ENCODE assay signal across 25 cellular contexts in genomic region chr7:148809856-148810255, GRCh38.
DNase-seq lines count a peak whose midpoint lies in the region; ATAC-seq lines count a peak whose summit lies in the region.
"Had no signal": no experiment of that assay in that cellular context is flagged by ENCODE, and none has a peak within 500 bp of the region (broad histone marks: within the 10 kb centered on the region; RNA-seq: fewer than 3 reads in every experiment).

No MANE protein-coding gene starts in this region.

- H3K4me1 Mint-ChIP-seq in activated T-cell treated with anti-CD3 and anti-CD28 coated beads, Interleukin-2, amount 50 U/mL, for 72 hours (ENCODE audit: low read depth): peaks cover 7% of the 10 kb centered on the region
- H3K4me1 Mint-ChIP-seq in T-helper 17 cell: peaks cover 8% of the 10 kb centered on the region
- peaks cover 6% of the 10 kb centered on the region for H3K4me1 Mint-ChIP-seq in stimulated activated effector memory CD8-positive, alpha-beta T cell treated with anti-CD3 and anti-CD28 coated beads, Interleukin-12 subunit alpha, Interleukin-12 subunit beta, amount 100 ng/mL, for 72 hours
- H3K4me1 Mint-ChIP-seq: activated naive CD8-positive, alpha-beta T cell treated with anti-CD3 and anti-CD28 coated beads, Interleukin-2, amount 10 ng/mL, durations not matched to agents 7 days and 5 days; naive thymus-derived CD8-positive, alpha-beta T cell had no signal

- no peaks in the 10 kb centered on the region for H3K9me3 Mint-ChIP-seq in activated T-cell treated with anti-CD3 and anti-CD28 coated beads, Interleukin-2, amount 50 U/mL, for 72 hours
- H3K9me3 Mint-ChIP-seq in stimulated activated effector memory CD8-positive, alpha-beta T cell treated with anti-CD3 and anti-CD28 coated beads, Interleukin-12 subunit alpha, Interleukin-12 subunit beta, amount 100 ng/mL, for 72 hours: no peaks in the 10 kb centered on the region
- H3K9me3 Mint-ChIP-seq: activated naive CD8-positive, alpha-beta T cell treated with anti-CD3 and anti-CD28 coated beads, Interleukin-2, amount 10 ng/mL, durations not matched to agents 7 days and 5 days; CD4-positive, alpha-beta T cell; HFFc6; naive thymus-derived CD8-positive, alpha-beta T cell had no signal

- peaks cover 18 to 37% of the 10 kb centered on the region in 2 donors for H3K36me3 Mint-ChIP-seq in activated T-cell treated with anti-CD3 and anti-CD28 coated beads, Interleukin-2, amount 50 U/mL, for 72 hours (ENCODE audit: insufficient read depth in 2 of 2)
- H3K36me3 Mint-ChIP-seq in T-helper 17 cell (ENCODE audit: low read depth): no peaks in the 10 kb centered on the region
- H3K36me3 Mint-ChIP-seq in stimulated activated effector memory CD8-positive, alpha-beta T cell treated with anti-CD3 and anti-CD28 coated beads, Interleukin-12 subunit alpha, Interleukin-12 subunit beta, amount 100 ng/mL, for 72 hours: peaks cover 100% of the 10 kb centered on the region

- no peaks in the 10 kb centered on the region for H3K9me3 ChIP-seq in T-helper 17 cell (ENCODE audit: control insufficient read depth, low read length, poor library complexity, severe bottlenecking)
- H3K9me3 ChIP-seq: psoas muscle, SK-N-SH, vagina had no signal

- intact Hi-C loops in posterior vena cava (cut with DNase I): no loop called here

- H3K27ac Mint-ChIP-seq in activated T-cell treated with anti-CD3 and anti-CD28 coated beads, Interleukin-2, amount 50 U/mL, for 72 hours: peak overlapping the region; percentile 36
- peak overlapping the region; percentile 79 for H3K27ac Mint-ChIP-seq in T-helper 17 cell
- peak overlapping the region; percentile 78 for H3K27ac Mint-ChIP-seq in stimulated activated effector memory CD8-positive, alpha-beta T cell treated with anti-CD3 and anti-CD28 coated beads, Interleukin-12 subunit alpha, Interleukin-12 subunit beta, amount 100 ng/mL, for 72 hours
- H3K27ac Mint-ChIP-seq: CD4-positive, alpha-beta T cell; HFFc6 had no signal

- no peaks in the 10 kb centered on the region for H3K27me3 Mint-ChIP-seq in activated T-cell treated with anti-CD3 and anti-CD28 coated beads, Interleukin-2, amount 50 U/mL, for 72 hours (ENCODE audit: low read depth)
- no peaks in the 10 kb centered on the region for H3K27me3 Mint-ChIP-seq in T-helper 17 cell
- H3K27me3 Mint-ChIP-seq: activated naive CD8-positive, alpha-beta T cell treated with anti-CD3 and anti-CD28 coated beads, Interleukin-2, amount 10 ng/mL, durations not matched to agents 7 days and 5 days; CD4-positive, alpha-beta T cell; naive thymus-derived CD8-positive, alpha-beta T cell had no signal

- no peak for DNase-seq in activated T-cell treated with anti-CD3 and anti-CD28 coated beads, Interleukin-2, amount 50 U/mL, for 72 hours
- DNase-seq in activated T-cell treated with anti-CD3 and anti-CD28 coated beads, Interleukin-2, amount 50 U/mL, for 48 hours: no peak
- no peak for DNase-seq in T-helper 17 cell
- peak; percentile 43 for DNase-seq in iPS-NIHi11 (ENCODE audit: low spot score)
- DNase-seq in stimulated activated effector memory CD8-positive, alpha-beta T cell treated with anti-CD3 and anti-CD28 coated beads, Interleukin-12 subunit alpha, Interleukin-12 subunit beta, amount 100 ng/mL, for 72 hours (ENCODE audit: low spot score in 2 of 2): no peak
- no peak for DNase-seq in DMS53 (lab: John Stamatoyannopoulos, UW)
- DNase-seq in posterior vena cava (ENCODE audit: low spot score): no peak
- no peak for DNase-seq in stimulated activated CD4-positive, alpha-beta T cell treated with anti-CD3 and anti-CD28 coated beads, Interleukin-12 subunit alpha, Interleukin-12 subunit beta, amount 100 ng/mL, for 4 hours
- DNase-seq: activated CD4-positive, alpha-beta T cell treated with anti-CD3 and anti-CD28 coated beads for 48 hours; activated naive CD8-positive, alpha-beta T cell treated with anti-CD3 and anti-CD28 coated beads, Interleukin-2, amount 10 ng/mL, durations not matched to agents 7 days and 5 days; brain microvascular endothelial cell; CD4-positive, alpha-beta T cell; cortex of kidney; DND-41; HFFc6; KBM-7; mammary epithelial cell; naive thymus-derived CD8-positive, alpha-beta T cell; NCI-H1694; NCI-H446; NK-92 treated with Interleukin-12 subunit alpha and Interleukin-12 subunit beta, amount 100 ng/mL, for 24 hours; psoas muscle; SK-N-SH; T1000 had no signal

- no peak for ATAC-seq in activated T-cell treated with anti-CD3 and anti-CD28 coated beads, Interleukin-2, amount 50 U/mL, for 72 hours (replicated peaks in 1 of 2)
- ATAC-seq in T-helper 17 cell: no peak
- no peak for ATAC-seq in stimulated activated effector memory CD8-positive, alpha-beta T cell treated with anti-CD3 and anti-CD28 coated beads, Interleukin-12 subunit alpha, Interleukin-12 subunit beta, amount 100 ng/mL, for 72 hours
- ATAC-seq: naive thymus-derived CD8-positive, alpha-beta T cell had no signal

- H3K4me3 Mint-ChIP-seq in activated T-cell treated with anti-CD3 and anti-CD28 coated beads, Interleukin-2, amount 50 U/mL, for 72 hours: no peak overlapping the region
- no peak overlapping the region for H3K4me3 Mint-ChIP-seq in T-helper 17 cell
- H3K4me3 Mint-ChIP-seq in stimulated activated effector memory CD8-positive, alpha-beta T cell treated with anti-CD3 and anti-CD28 coated beads, Interleukin-12 subunit alpha, Interleukin-12 subunit beta, amount 100 ng/mL, for 72 hours: no peak overlapping the region
- H3K4me3 Mint-ChIP-seq: activated naive CD8-positive, alpha-beta T cell treated with anti-CD3 and anti-CD28 coated beads, Interleukin-2, amount 10 ng/mL, durations not matched to agents 7 days and 5 days; CD4-positive, alpha-beta T cell; HFFc6; naive thymus-derived CD8-positive, alpha-beta T cell had no signal
